ENCODE assay signal across 1 cellular context in genomic region chr1:246567258-246568235, GRCh38.
A peak's percentile ranks its signal among the peaks of the same experiment; 100 is the strongest.
TF ChIP-seq lines count a peak whose summit lies in the region.

No MANE protein-coding gene starts in this region.

TF ChIP-seq in K562, 482 proteins besides CTCF, POLR2A, EP300 and RAD21 (continued from another document):
- TF ChIP-seq PBX2 (CRISPR knock-in tag; IDR thresholded peaks at IDR 0.05; ENCODE audit: low read depth): no peak
- TF ChIP-seq PBX2 (tag; conservative IDR thresholded peaks at IDR 0.05; ENCODE audit: low read depth): no peak
- TF ChIP-seq ZSCAN32 (CRISPR knock-in tag; IDR thresholded peaks at IDR 0.05): no peak
- TF ChIP-seq DLX4 (CRISPR knock-in tag; IDR thresholded peaks at IDR 0.05): no peak
- no peak for TF ChIP-seq KAT8 (IDR thresholded peaks at IDR 0.05; ENCODE audit: low read depth)
- no peak for TF ChIP-seq MCM7 (IDR thresholded peaks at IDR 0.05)
- TF ChIP-seq PTRF (tag; IDR thresholded peaks at IDR 0.05): no peak
- no peak for TF ChIP-seq COPS2 (conservative IDR thresholded peaks at IDR 0.05)
- peak; percentile 51 for TF ChIP-seq GTF3C2 (IDR thresholded peaks at IDR 0.05; ENCODE audit: borderline replicate concordance, extremely low read depth, insufficient read length)
- TF ChIP-seq NCOA4 (IDR thresholded peaks at IDR 0.05; ENCODE audit: partially characterized antibody): no peak
- TF ChIP-seq HDAC1 (IDR thresholded peaks at IDR 0.05): no peak
- TF ChIP-seq KHSRP (IDR thresholded peaks at IDR 0.05): no peak
- TF ChIP-seq LEF1 (IDR thresholded peaks at IDR 0.05): 0 out of 2 replicates have a peak, but pooled peaks have one; percentile 20
- no peak for TF ChIP-seq ZNF75A (CRISPR knock-in tag; IDR thresholded peaks at IDR 0.05)
- no peak for TF ChIP-seq MAX (CRISPR knock-in tag; IDR thresholded peaks at IDR 0.05)
- TF ChIP-seq ADNP (tag; IDR thresholded peaks at IDR 0.05): peak; percentile 87
- no peak for TF ChIP-seq ZNF76 (CRISPR knock-in tag; IDR thresholded peaks at IDR 0.05; ENCODE audit: borderline replicate concordance)
- TF ChIP-seq ILK (tag; IDR thresholded peaks at IDR 0.05; ENCODE audit: borderline replicate concordance, low read depth): no peak
- TF ChIP-seq TCF7 (IDR thresholded peaks at IDR 0.05; ENCODE audit: borderline replicate concordance): no peak
- TF ChIP-seq E2F8 (IDR thresholded peaks at IDR 0.05; ENCODE audit: low read depth, partially characterized antibody): no peak
- no peak; the same call in 1 of the 2 replicates for TF ChIP-seq CHAMP1 (IDR thresholded peaks at IDR 0.05)
- TF ChIP-seq TCF15 (CRISPR knock-in tag; IDR thresholded peaks at IDR 0.05): no peak
- TF ChIP-seq TAF15 (IDR thresholded peaks at IDR 0.05; ENCODE audit: low read depth, low read length): no peak
- no peak for TF ChIP-seq TCFL5 (CRISPR knock-in tag; conservative IDR thresholded peaks at IDR 0.05)
- peak; percentile 47; the same call in 1 of the 2 replicates for TF ChIP-seq LCOR (CRISPR knock-in tag; IDR thresholded peaks at IDR 0.05)
- peak; percentile 56; the same call in 1 of the 2 replicates for TF ChIP-seq ELF2 (CRISPR knock-in tag; IDR thresholded peaks at IDR 0.05)
- TF ChIP-seq NFIC (IDR thresholded peaks at IDR 0.05): peak; percentile 61
- no peak for TF ChIP-seq U2AF1 (optimal IDR thresholded peaks at IDR 0.05; ENCODE audit: low read depth, low read length)
- TF ChIP-seq MYBL2 (IDR thresholded peaks at IDR 0.05; ENCODE audit: low read depth): no peak; the same call in 1 of the 2 replicates
- TF ChIP-seq MYBL2 (CRISPR knock-in tag; IDR thresholded peaks at IDR 0.05; ENCODE audit: borderline replicate concordance): no peak
- TF ChIP-seq KAT2B (IDR thresholded peaks at IDR 0.05; ENCODE audit: low read depth, low read length): no peak
- no peak for TF ChIP-seq FIP1L1 (IDR thresholded peaks at IDR 0.05; ENCODE audit: low read depth, low read length, poor library complexity, severe bottlenecking)
- TF ChIP-seq FOXJ2 (tag; IDR thresholded peaks at IDR 0.05): no peak
- no peak for TF ChIP-seq ZNF584 (CRISPR knock-in tag; IDR thresholded peaks at IDR 0.05; ENCODE audit: low read depth)
- no peak for TF ChIP-seq WHSC1 (IDR thresholded peaks at IDR 0.05; ENCODE audit: low read length)
- TF ChIP-seq CBFA2T2 (conservative IDR thresholded peaks at IDR 0.05): no peak
- no peak for TF ChIP-seq NONO (IDR thresholded peaks at IDR 0.05; ENCODE audit: low read depth in 2 of 2, low read length in 1 of 2)
- no peak for TF ChIP-seq ZNF232 (CRISPR knock-in tag; IDR thresholded peaks at IDR 0.05)
- no peak for TF ChIP-seq ATF3 (IDR thresholded peaks at IDR 0.05)
- TF ChIP-seq ATF3 (CRISPR knock-in tag; conservative IDR thresholded peaks at IDR 0.05): no peak
- TF ChIP-seq ZBTB26 (CRISPR knock-in tag; IDR thresholded peaks at IDR 0.05): no peak
- no peak for TF ChIP-seq FOXA3 (CRISPR knock-in tag; conservative IDR thresholded peaks at IDR 0.05 in 1 of 2, IDR thresholded peaks at IDR 0.05 in 1 of 2)
- no peak for TF ChIP-seq BRD4 (IDR thresholded peaks at IDR 0.05)
- no peak for TF ChIP-seq TEAD2 (tag; IDR thresholded peaks at IDR 0.05)
- no peak for TF ChIP-seq SIN3A (IDR thresholded peaks at IDR 0.05; ENCODE audit: borderline replicate concordance in 2 of 2, control insufficient read depth in 1 of 2, low read depth in 2 of 2, low read length in 2 of 2)
- TF ChIP-seq KDM1A (IDR thresholded peaks at IDR 0.05): peak in 1 of 2 experiments; percentile 31; a peak in 1 of 4 replicates
- no peak for TF ChIP-seq TOE1 (IDR thresholded peaks at IDR 0.05; ENCODE audit: borderline replicate concordance)
- no peak for TF ChIP-seq TOE1 (CRISPR knock-in tag; IDR thresholded peaks at IDR 0.05; ENCODE audit: borderline replicate concordance, low read depth)
- no peak; the same call in 1 of the 2 replicates for TF ChIP-seq DPF2 (IDR thresholded peaks at IDR 0.05)
- no peak for TF ChIP-seq IFI16 (CRISPR knock-in tag; IDR thresholded peaks at IDR 0.05)
- TF ChIP-seq ZNF707 (CRISPR knock-in tag; conservative IDR thresholded peaks at IDR 0.05): no peak
- TF ChIP-seq GATAD2B (IDR thresholded peaks at IDR 0.05; ENCODE audit: borderline replicate concordance): peak; percentile 31; the same call in 1 of the 2 replicates
- TF ChIP-seq HDAC3 (IDR thresholded peaks at IDR 0.05; ENCODE audit: borderline replicate concordance, partially characterized antibody): no peak
- no peak for TF ChIP-seq ARID1B (IDR thresholded peaks at IDR 0.05)
- TF ChIP-seq NRF1 (conservative IDR thresholded peaks at IDR 0.05 in 1 of 2, IDR thresholded peaks at IDR 0.05 in 1 of 2): no peak
- TF ChIP-seq ZNF644 (tag; IDR thresholded peaks at IDR 0.05; ENCODE audit: low read depth): 0 out of 2 replicates have a peak, but pooled peaks have one; percentile 16
- TF ChIP-seq POU5F1 (IDR thresholded peaks at IDR 0.05; ENCODE audit: borderline replicate concordance, low read depth, low read length, partially characterized antibody): no peak
- TF ChIP-seq MTA2 (IDR thresholded peaks at IDR 0.05; ENCODE audit: low read depth): no peak
- TF ChIP-seq HNRNPLL (IDR thresholded peaks at IDR 0.05; ENCODE audit: low read depth, low read length, poor library complexity, severe bottlenecking): no peak
- TF ChIP-seq CGGBP1 (CRISPR knock-in tag; IDR thresholded peaks at IDR 0.05): no peak
- TF ChIP-seq CTBP1 (IDR thresholded peaks at IDR 0.05; ENCODE audit: borderline replicate concordance): no peak
